In the genomic region with DNA sequence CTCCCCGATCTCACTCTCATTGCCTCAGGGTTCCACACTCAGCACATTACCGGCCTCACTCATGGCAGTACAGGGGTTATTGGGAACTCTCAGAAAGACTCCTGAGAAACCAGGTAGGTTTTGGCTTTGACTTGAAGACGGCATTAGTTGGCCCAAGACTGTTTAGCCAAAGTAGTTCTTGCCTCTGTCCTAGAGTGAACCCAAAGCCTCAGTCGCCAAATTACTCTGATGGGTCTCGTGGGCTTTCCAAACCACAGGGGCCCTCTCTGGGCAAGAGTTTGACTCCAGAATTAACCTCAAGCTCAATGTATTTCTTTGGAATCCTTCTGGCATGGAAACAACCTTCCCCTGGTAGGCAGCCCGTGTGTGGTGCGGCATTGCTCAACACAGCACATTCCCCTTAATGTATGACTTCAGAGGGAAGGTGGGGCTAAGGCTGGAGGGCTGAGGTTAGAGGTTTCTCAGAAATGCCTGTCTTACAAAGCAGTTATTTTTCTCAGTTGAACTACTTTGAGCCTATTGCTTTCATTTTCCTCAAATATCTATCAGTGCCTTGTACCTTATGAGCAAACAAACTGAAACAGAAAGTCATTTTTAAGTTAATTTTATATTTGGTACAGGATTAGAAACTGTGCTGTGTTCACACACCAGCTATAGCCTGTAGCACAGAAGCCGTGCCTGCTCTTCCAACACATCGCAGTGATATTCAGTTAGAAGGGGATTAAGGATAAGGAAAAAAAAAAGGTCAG, we compare ENCODE assay signal across 8 cellular contexts.
DNase-seq lines count a peak whose midpoint lies in the region; ATAC-seq, FAIRE-seq and TF ChIP-seq lines count a peak whose summit lies in the region.

No MANE protein-coding gene starts in this region.

- peak; percentile 5 for FAIRE-seq in astrocyte (lab: Jason Lieb, UNC)

- no peaks in the 10 kb centered on the region for H3K79me2 ChIP-seq in astrocyte (ENCODE audit: insufficient read depth, low read length)

- no peak overlapping the region for H3K4me3 ChIP-seq in astrocyte (ENCODE audit: insufficient read depth, low read depth, low read length)
- no peak overlapping the region for H3K4me3 ChIP-seq in body of pancreas

- no peak for TF ChIP-seq POLR2A in body of pancreas (IDR thresholded peaks at IDR 0.05)
- no peak for TF ChIP-seq POLR2A in erythroblast (IDR thresholded peaks at IDR 0.05; ENCODE audit: low read length)

- no peaks in the 10 kb centered on the region for H3K36me3 Mint-ChIP-seq in astrocyte (ENCODE audit: low read depth, unreplicated experiment)

- H3K4me1 Mint-ChIP-seq in astrocyte (ENCODE audit: low read depth, unreplicated experiment), result peaks cover 12% of the 10 kb centered on the region

- H3K27ac ChIP-seq in astrocyte (ENCODE audit: low read depth, low read length) (no peak overlapping the region), body of pancreas (no peak overlapping the region)

- H4K20me1 ChIP-seq in astrocyte (ENCODE audit: insufficient read depth, low read length), result no peaks in the 10 kb centered on the region

- no peaks in the 10 kb centered on the region for H3K27me3 Mint-ChIP-seq in astrocyte (ENCODE audit: low read depth, unreplicated experiment)

- no peak overlapping the region for H2AFZ ChIP-seq in astrocyte (ENCODE audit: low read depth, low read length)

- TF ChIP-seq CTCF in GM13976 (IDR thresholded peaks at IDR 0.05; ENCODE audit: borderline replicate concordance, control extremely low read depth, extremely low read depth, insufficient read depth, missing control alignments), result no peak
- TF ChIP-seq CTCF in astrocyte (IDR thresholded peaks at IDR 0.05; ENCODE audit: insufficient read depth, low read depth, low read length), result no peak
- TF ChIP-seq CTCF in body of pancreas (IDR thresholded peaks at IDR 0.05), result no peak

- ATAC-seq in GM21447 (IDR thresholded peaks at IDR 0.05; ENCODE audit: unreplicated experiment), result peak; percentile 95
- ATAC-seq in HG03575 (IDR thresholded peaks at IDR 0.05; ENCODE audit: extremely low read depth, insufficient number of reproducible peaks, low FRiP score, unreplicated experiment), result peak; percentile 99
- ATAC-seq in body of pancreas, result no peak

- DNase-seq in GM13976 (ENCODE audit: low spot score) (peak; percentile 69), astrocyte (ENCODE audit: low read depth) (peak; percentile 95), smooth muscle cell of the brain vasculature (ENCODE audit: low read depth, low spot score) (peak; percentile 15), body of pancreas (no peak), NCI-H1105 (lab: John Stamatoyannopoulos, UW) (no peak), erythroblast (lab: John Stamatoyannopoulos, UW) (no peak)

- no peaks in the 10 kb centered on the region for H3K9me3 Mint-ChIP-seq in astrocyte (ENCODE audit: unreplicated experiment)

- H3K36me3 ChIP-seq in astrocyte (ENCODE audit: insufficient read depth, low read length) (no peaks in the 10 kb centered on the region), body of pancreas (replicated peaks in 1 of 2; ENCODE audit: insufficient read depth in 1 of 2, low read depth in 2 of 2) (no peaks in the 10 kb centered on the region)

- WGBS in body of pancreas, 2 donors, result 72 to 79% methylated on average over 9 of the region's 9 CpGs

- no peaks in the 10 kb centered on the region for H3K4me1 ChIP-seq in astrocyte (ENCODE audit: insufficient read depth, low read length)
- H3K4me1 ChIP-seq in body of pancreas, result no peaks in the 10 kb centered on the region

- no peaks in the 10 kb centered on the region for H3K9me3 ChIP-seq in astrocyte (ENCODE audit: insufficient read depth, low read depth, low read length)
- no peaks in the 10 kb centered on the region for H3K9me3 ChIP-seq in body of pancreas

- H3K4me2 ChIP-seq in astrocyte (ENCODE audit: low read length), result no peak overlapping the region

- in situ Hi-C loops in GM13976 (cut with MboI; ENCODE audit: low sequenced_read_pairs, unreplicated experiment), result no loop called here

- no peak overlapping the region for H3K4me3 Mint-ChIP-seq in astrocyte (ENCODE audit: unreplicated experiment)

- no peaks in the 10 kb centered on the region for H3K27me3 ChIP-seq in astrocyte (ENCODE audit: insufficient read depth, low read length)
- no peaks in the 10 kb centered on the region for H3K27me3 ChIP-seq in body of pancreas

- peak overlapping the region; percentile 79 for H3K27ac Mint-ChIP-seq in astrocyte (ENCODE audit: unreplicated experiment)

- intact Hi-C loops in body of pancreas (cut with DNase I), result no loop called here

- no peak overlapping the region for H3K9ac ChIP-seq in astrocyte (ENCODE audit: low read length)

Comparison
In these comparisons a context has a peak if more than half of its experiments do, and no peak if none do; other contexts are left out.
1. DNase-seq: peak in GM13976 (single experiment), astrocyte (single experiment) and smooth muscle cell of the brain vasculature (single experiment); none in body of pancreas (0 of 4), NCI-H1105 (single experiment) and erythroblast (0 of 2).